19 cellular contexts compared by ENCODE assay signal in the genomic region with DNA sequence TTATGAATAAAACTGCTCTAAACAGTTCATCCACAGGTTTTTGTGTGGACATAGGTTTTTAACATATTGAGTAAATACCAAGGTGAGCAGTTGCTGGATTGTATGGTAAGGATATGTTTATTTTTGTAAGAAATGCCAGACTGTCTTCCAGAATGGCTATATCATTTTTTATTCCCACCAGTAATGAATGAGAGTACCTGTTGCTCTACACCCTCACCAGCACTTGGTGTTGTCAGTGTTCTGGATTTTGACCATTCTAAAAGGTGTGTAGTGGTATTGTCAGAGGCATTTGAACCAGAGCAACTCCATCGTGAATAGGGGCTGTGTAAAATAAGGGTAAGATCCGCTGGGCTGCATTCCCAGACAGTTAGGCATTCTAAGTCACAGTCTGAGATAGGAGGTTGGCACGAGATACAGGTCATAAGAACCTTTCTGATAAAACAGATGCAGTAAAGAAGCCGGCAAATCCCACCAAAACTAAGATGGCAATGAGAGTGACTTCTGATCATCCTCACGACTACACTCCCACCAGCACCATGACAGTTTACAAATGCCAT. TPM values are rescaled to one million over a fixed set of nuclear protein-coding genes. Genes with fewer than 3 reads are reported as not detected.
"Had no signal": no experiment of that assay in that cellular context is flagged by ENCODE, and none has a peak within 500 bp of the region (broad histone marks: within the 10 kb centered on the region; RNA-seq: fewer than 3 reads in every experiment).

No MANE protein-coding gene starts in this region.

- H3K9me3 ChIP-seq: lower lobe of right lung, sigmoid colon, thoracic aorta, upper lobe of left lung had no signal

- H3K27ac ChIP-seq: cardiac muscle cell, lower lobe of right lung, thoracic aorta, upper lobe of left lung had no signal

- H3K4me1 ChIP-seq: lower lobe of right lung, sigmoid colon, upper lobe of left lung had no signal

- H3K27me3 ChIP-seq: cardiac muscle cell, sigmoid colon, upper lobe of left lung had no signal

- H3K4me3 ChIP-seq: cardiac muscle cell, lower lobe of right lung, sigmoid colon, thoracic aorta, upper lobe of left lung had no signal

- DNase-seq: activated CD4-positive, alpha-beta memory T cell treated with anti-CD3 and anti-CD28 coated beads, Interleukin-2, amount 10 ng/mL, durations not matched to agents 7 days and 5 days; activated CD4-positive, alpha-beta T cell treated with anti-CD3 and anti-CD28 coated beads, Interleukin-2, amount 10 ng/mL, durations not matched to agents 24 days and 14 days; activated effector memory CD4-positive, alpha-beta T cell treated with Interleukin-2 at 50 U/mL for 16 hours; activated naive CD4-positive, alpha-beta T cell treated with anti-CD3 and anti-CD28 coated beads for 36 hours; activated naive CD8-positive, alpha-beta T cell treated with anti-CD3 and anti-CD28 coated beads, Interleukin-2, amount 10 ng/mL, durations not matched to agents 7 days and 5 days; activated T-cell treated with anti-CD3 and anti-CD28 coated beads, Interleukin-2, amount 50 U/mL, for 72 hours; amniotic stem cell; cortex of kidney; kidney; lower lobe of right lung; naive B cell; nucleus accumbens; sigmoid colon; stimulated activated CD4-positive, alpha-beta T cell treated with anti-CD3 and anti-CD28 coated beads, Interleukin-2, amount 100 ng/mL, for 48 hours; stimulated activated naive CD4-positive, alpha-beta T cell; upper lobe of left lung had no signal

- ATAC-seq: activated T-cell treated with anti-CD3 and anti-CD28 coated beads, Interleukin-2, amount 50 U/mL, for 72 hours; lower lobe of right lung had no signal

- H3K36me3 ChIP-seq: cardiac muscle cell, lower lobe of right lung, sigmoid colon, thoracic aorta, upper lobe of left lung had no signal

RNA-seq across cellular contexts. Expression of a gene that starts 12.9 kb away (rescaled TPM):
- polyA plus RNA-seq: neural cell had no signal
